In the genomic region with DNA sequence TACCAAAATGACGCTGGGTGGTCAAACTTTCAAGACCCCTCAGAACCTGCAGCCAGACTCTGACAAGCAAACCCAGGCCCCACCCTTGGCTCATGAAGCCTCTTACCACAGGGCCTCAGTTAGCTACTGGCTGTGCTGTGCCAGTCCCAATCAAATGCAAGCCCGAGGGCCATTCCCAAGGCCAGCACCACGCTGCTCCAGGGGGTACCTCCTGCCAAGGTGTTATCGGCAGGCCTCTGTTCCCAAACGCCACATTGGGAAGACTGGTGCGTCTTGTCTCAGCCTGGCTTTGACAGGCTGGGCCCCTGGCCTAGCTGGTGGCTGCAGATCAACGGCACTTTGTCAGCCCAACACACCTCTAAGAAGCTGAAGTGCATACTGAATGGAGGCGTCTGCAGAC, we compare ENCODE assay signal across 35 cellular contexts.
"Had no signal": no experiment of that assay in that cellular context is flagged by ENCODE, and none has a peak within 500 bp of the region (broad histone marks: within the 10 kb centered on the region; RNA-seq: fewer than 3 reads in every experiment).

No MANE protein-coding gene starts in this region.

- H3K36me3 ChIP-seq: MG63 had no signal

- H3K4me2 ChIP-seq: KMS-11 had no signal

- H3K27me3 ChIP-seq: MG63 had no signal

- H3K9ac ChIP-seq: KMS-11 had no signal

- H3K9me3 ChIP-seq: MG63 had no signal

- DNase-seq: Karpas-422, Kasumi-1, MG63, MM.1S, MV-4-11, NCI-H1048, NCI-H1092, NCI-H1092 treated with DMSO at 0.1 percent for 48 hours, NCI-H1105, NCI-H1105 treated with DMSO at 0.1 percent for 48 hours, NCI-H1417, NCI-H1417 treated with DMSO at 0.1 percent for 48 hours, NCI-H1436, NCI-H1436 treated with DMSO at 0.1 percent for 48 hours, NCI-H146, NCI-H1694, NCI-H1694 treated with DMSO at 0.1 percent for 48 hours, NCI-H187, NCI-H187 treated with DMSO at 0.1 percent for 48 hours, NCI-H1930, NCI-H2029, NCI-H2029 treated with DMSO at 0.1 percent for 48 hours, NCI-H2081, NCI-H2081 treated with DMSO at 0.1 percent for 48 hours, NCI-H2107, NCI-H2171, NCI-H2171 treated with DMSO at 0.1 percent for 48 hours, NCI-H2227 treated with DMSO at 0.1 percent for 48 hours, NCI-H226, NCI-H345, NCI-H446, NCI-H446 treated with DMSO at 0.1 percent for 48 hours, NCI-H510A, NCI-H510A treated with DMSO at 0.1 percent for 48 hours had no signal

- H3K4me3 ChIP-seq: MG63 had no signal

- H3K27ac ChIP-seq: KMS-11 had no signal
